In genomic region chr12:46839232-46839631, GRCh38 we compare ENCODE assay signal across 28 cellular contexts. TPM values are rescaled to one million over a fixed set of nuclear protein-coding genes. Genes with fewer than 3 reads are reported as not detected.
"Had no signal": no experiment of that assay in that cellular context is flagged by ENCODE, and none has a peak within 500 bp of the region (broad histone marks: within the 10 kb centered on the region; RNA-seq: fewer than 3 reads in every experiment).

No MANE protein-coding gene starts in this region.

- H3K79me2 ChIP-seq: parathyroid adenoma had no signal

- H3K36me3 ChIP-seq: gastrocnemius medialis, neutrophil, suprapubic skin, transverse colon, vagina had no signal

- H3K27me3 ChIP-seq: gastrocnemius medialis, neutrophil, suprapubic skin, transverse colon, vagina had no signal

- DNase-seq: cortex of kidney; effector CD4-positive, alpha-beta T cell; gastrocnemius medialis; head of caudate nucleus; kidney; mucosa of descending colon; naive B cell; stimulated activated CD4-positive, alpha-beta T cell treated with anti-CD3 and anti-CD28 coated beads, Interleukin-12 subunit alpha, Interleukin-12 subunit beta, amount 100 ng/mL, for 4 hours; stimulated activated CD4-positive, alpha-beta T cell treated with anti-CD3 and anti-CD28 coated beads, Interleukin-1b, Interleukin-23, amount 100 ng/mL, for 48 hours; stimulated activated CD4-positive, alpha-beta T cell treated with anti-CD3 and anti-CD28 coated beads, Interleukin-4, amount 100 ng/mL, for 1 hour; stimulated activated CD8-positive, alpha-beta memory T cell treated with anti-CD3 and anti-CD28 coated beads, Interleukin-4, amount 100 ng/mL, for 48 hours; stimulated activated naive CD4-positive, alpha-beta T cell; stimulated activated naive CD8-positive, alpha-beta T cell treated with anti-CD3 and anti-CD28 coated beads, Interleukin-15, amount 100 ng/mL, for 72 hours; transverse colon had no signal

- H3K9me3 ChIP-seq: gastrocnemius medialis, mucosa of descending colon, neutrophil, suprapubic skin, transverse colon, vagina had no signal

- H3K36me3 Mint-ChIP-seq: memory B cell; mesothelial cell of epicardium; natural killer cell treated with Interleukin-12 subunit alpha and Interleukin-12 subunit beta and Interleukin-15 and Interleukin-18, amount 100 ng/mL, for 72 hours had no signal

- H2AFZ ChIP-seq: parathyroid adenoma had no signal

- H3K27ac ChIP-seq: gastrocnemius medialis, neutrophil, parathyroid adenoma, suprapubic skin, transverse colon, vagina had no signal

- H3K4me1 Mint-ChIP-seq: memory B cell; mesothelial cell of epicardium; naive B cell; neural crest cell; stimulated activated naive CD8-positive, alpha-beta T cell treated with anti-CD3 and anti-CD28 coated beads, Interleukin-15, amount 100 ng/mL, for 72 hours had no signal

- H3K4me3 Mint-ChIP-seq: memory B cell; mesothelial cell of epicardium; naive B cell; natural killer cell treated with Interleukin-12 subunit alpha and Interleukin-12 subunit beta and Interleukin-15 and Interleukin-18, amount 100 ng/mL, for 72 hours; neural crest cell; stimulated activated naive CD8-positive, alpha-beta T cell treated with anti-CD3 and anti-CD28 coated beads, Interleukin-15, amount 100 ng/mL, for 72 hours had no signal

- H3K9me3 Mint-ChIP-seq: natural killer cell treated with Interleukin-12 subunit alpha and Interleukin-12 subunit beta and Interleukin-15 and Interleukin-18, amount 100 ng/mL, for 72 hours; neural crest cell had no signal

- H3K9ac ChIP-seq: parathyroid adenoma had no signal

- H3K4me3 ChIP-seq: gastrocnemius medialis, lung, mucosa of descending colon, smooth muscle cell, suprapubic skin, transverse colon, vagina had no signal

- H3K4me1 ChIP-seq: gastrocnemius medialis, parathyroid adenoma, suprapubic skin, transverse colon, vagina had no signal

- H3K27ac Mint-ChIP-seq: memory B cell; mesothelial cell of epicardium; naive B cell; natural killer cell treated with Interleukin-12 subunit alpha and Interleukin-12 subunit beta and Interleukin-15 and Interleukin-18, amount 100 ng/mL, for 72 hours; progenitor cell of endocrine pancreas; stimulated activated naive CD8-positive, alpha-beta T cell treated with anti-CD3 and anti-CD28 coated beads, Interleukin-15, amount 100 ng/mL, for 72 hours had no signal

- ATAC-seq: esophagus mucosa; gastrocnemius medialis; mucosa of descending colon; natural killer cell treated with Interleukin-12 subunit alpha and Interleukin-12 subunit beta and Interleukin-15 and Interleukin-18, amount 100 ng/mL, for 72 hours; sciatic nerve; stimulated activated naive CD8-positive, alpha-beta T cell treated with anti-CD3 and anti-CD28 coated beads, Interleukin-15, amount 100 ng/mL, for 72 hours had no signal

- H3K4me2 ChIP-seq: smooth muscle cell had no signal

RNA-seq across cellular contexts. Expression of gene SLC38A4, which starts 13.4 kb away (rescaled TPM):
- total RNA-seq: glomerular endothelial cell; natural killer cell treated with Interleukin-12 subunit alpha and Interleukin-12 subunit beta and Interleukin-15 and Interleukin-18, amount 100 ng/mL, for 72 hours; neural crest cell; vagina had no signal
